In genomic region chr19:12453495-12453894, GRCh38 we compare ENCODE assay signal across 34 cellular contexts. TPM values are rescaled to one million over a fixed set of nuclear protein-coding genes. Genes with fewer than 3 reads are reported as not detected.
DNase-seq lines count a peak whose midpoint lies in the region; ATAC-seq, FAIRE-seq and TF ChIP-seq lines count a peak whose summit lies in the region.
"Had no signal": no experiment of that assay in that cellular context is flagged by ENCODE, and none has a peak within 500 bp of the region (broad histone marks: within the 10 kb centered on the region; RNA-seq: fewer than 3 reads in every experiment).

No MANE protein-coding gene starts in this region.

- H3K9me2 ChIP-seq in GM23338 (ENCODE audit: insufficient read depth): no peaks in the 10 kb centered on the region

- H3K4me1 ChIP-seq in GM23338 (ENCODE audit: insufficient read depth) (no peaks in the 10 kb centered on the region), transverse colon (peaks cover 0 to 7% (median 0%) of the 10 kb centered on the region in 4 donors), lower lobe of right lung (no peaks in the 10 kb centered on the region)
- H3K4me1 ChIP-seq: BLaER1 treated with 17β-estradiol and CSF1 and Interleukin-3, amounts not matched to agents 10 nM and 100 nM; right lobe of liver had no signal

- no peak for FAIRE-seq in bronchial epithelial cell (lab: Jason Lieb, UNC)

- DNase-seq in GM23338 (ENCODE audit: low spot score): peak; percentile 32
- peak; percentile 8 for DNase-seq in NCI-H1048 (lab: John Stamatoyannopoulos, UW)
- DNase-seq in bronchial epithelial cell (ENCODE audit: low read depth): peak; percentile 40
- DNase-seq in transverse colon: peak; percentile 54
- no peak for DNase-seq in H7
- no peak for DNase-seq in progenitor cell of endocrine pancreas (ENCODE audit: low spot score, unreplicated experiment)
- DNase-seq in lower lobe of right lung: no peak
- DNase-seq: activated CD4-positive, CD25-positive, alpha-beta regulatory T cell; activated CD8-positive, alpha-beta memory T cell treated with anti-CD3 and anti-CD28 coated beads, Interleukin-2, amount 10 ng/mL, durations not matched to agents 7 days and 5 days; activated naive CD8-positive, alpha-beta T cell treated with anti-CD3 and anti-CD28 coated beads, Interleukin-2, amount 50 U/mL, for 24 hours; activated T-cell treated with anti-CD3 and anti-CD28 coated beads, Interleukin-2, amount 50 U/mL, for 72 hours; central memory CD4-positive, alpha-beta T cell; COR-L47; DMS79; effector memory CD8-positive, alpha-beta T cell; erythroblast; GDM1; GM23248; HFFc6; immature natural killer cell; KBM-7; left cardiac atrium; MM.1S; naive B cell; NCI-H2107; OCI-M1; right lobe of liver; stimulated activated CD8-positive, alpha-beta memory T cell treated with anti-CD3 and anti-CD28 coated beads, Interleukin-4, amount 100 ng/mL, for 48 hours; stimulated activated naive CD8-positive, alpha-beta T cell treated with anti-CD3 and anti-CD28 coated beads, Interleukin-15, amount 100 ng/mL, for 72 hours had no signal

- H3K27ac Mint-ChIP-seq in GM23338 (no peak overlapping the region), progenitor cell of endocrine pancreas (no peak overlapping the region)
- H3K27ac Mint-ChIP-seq: activated CD8-positive, alpha-beta memory T cell treated with anti-CD3 and anti-CD28 coated beads, Interleukin-2, amount 10 ng/mL, durations not matched to agents 7 days and 5 days; activated naive CD8-positive, alpha-beta T cell treated with anti-CD3 and anti-CD28 coated beads, Interleukin-2, amount 50 U/mL, for 24 hours; activated T-cell treated with anti-CD3 and anti-CD28 coated beads, Interleukin-2, amount 50 U/mL, for 72 hours; effector memory CD8-positive, alpha-beta T cell; HFFc6; immature natural killer cell; naive B cell; stimulated activated naive CD8-positive, alpha-beta T cell treated with anti-CD3 and anti-CD28 coated beads, Interleukin-15, amount 100 ng/mL, for 72 hours; T-helper 1 cell treated with Interleukin-12 subunit alpha and Interleukin-12 subunit beta and Interleukin-4 antibody, amounts not matched to agents 30 μg/mL and 1 μg/mL, for 36 hours had no signal

- in situ Hi-C loops in transverse colon (cut with MboI; ENCODE audit: low pct_ligation_motif_present in 1 of 4, low pct_unique_long_range_greater_than_20kb in 1 of 4, low sequenced_read_pairs in 3 of 4): no loop called here

- no peak for TF ChIP-seq EP300 in transverse colon (IDR thresholded peaks at IDR 0.05; ENCODE audit: low read depth)

- H3K27me3 ChIP-seq in GM23338 (ENCODE audit: insufficient read depth): no peaks in the 10 kb centered on the region
- no peaks in the 10 kb centered on the region for H3K27me3 ChIP-seq in bronchial epithelial cell (ENCODE audit: control insufficient read depth, insufficient read depth, low read length)
- no peaks in the 10 kb centered on the region for H3K27me3 ChIP-seq in transverse colon
- H3K27me3 ChIP-seq in H7 (ENCODE audit: control insufficient read depth, insufficient read depth, low read length): no peaks in the 10 kb centered on the region
- no peaks in the 10 kb centered on the region for H3K27me3 ChIP-seq in lower lobe of right lung (ENCODE audit: low read depth)
- H3K27me3 ChIP-seq: BLaER1 treated with 17β-estradiol and CSF1 and Interleukin-3, amounts not matched to agents 10 nM and 100 nM; right lobe of liver had no signal

- intact Hi-C loops in transverse colon (cut with DNase I; ENCODE audit: low total_unique reads) (no loop called here), lower lobe of right lung (cut with DNase I) (no loop called here)

- H4K20me1 ChIP-seq in GM23338 (replicated peaks; ENCODE audit: insufficient read depth): no peaks in the 10 kb centered on the region
- H4K20me1 ChIP-seq: BLaER1 treated with 17β-estradiol and CSF1 and Interleukin-3, amounts not matched to agents 10 nM and 100 nM had no signal

- no peak for TF ChIP-seq POLR2A in transverse colon (IDR thresholded peaks at IDR 0.05)

- peaks cover 15% of the 10 kb centered on the region in 2 donors for H3K9me3 ChIP-seq in transverse colon
- H3K9me3 ChIP-seq in lower lobe of right lung: peaks cover 8% of the 10 kb centered on the region

- no peaks in the 10 kb centered on the region for H3K36me3 ChIP-seq in GM23338 (ENCODE audit: insufficient read depth)
- no peaks in the 10 kb centered on the region for H3K36me3 ChIP-seq in bronchial epithelial cell (ENCODE audit: control insufficient read depth, insufficient read depth, low read length)
- no peaks in the 10 kb centered on the region for H3K36me3 ChIP-seq in transverse colon
- no peaks in the 10 kb centered on the region for H3K36me3 ChIP-seq in H7 (replicated peaks; ENCODE audit: control insufficient read depth, insufficient read depth, low read length)
- H3K36me3 ChIP-seq in lower lobe of right lung: no peaks in the 10 kb centered on the region
- H3K36me3 ChIP-seq: right lobe of liver had no signal

- 41% methylated on average over 6 of the region's 6 CpGs; no CpG with 5 or more reads in 1 of the 2 donors for WGBS in transverse colon (ENCODE audit: low coverage in 1 of 2), 2 donors

- H2AFZ ChIP-seq in GM23338: no peak overlapping the region
- H2AFZ ChIP-seq: GM23248 had no signal

- no peak overlapping the region for H3K27ac ChIP-seq in GM23338 (ENCODE audit: low read depth)
- H3K27ac ChIP-seq in transverse colon: no peak overlapping the region
- H3K27ac ChIP-seq in lower lobe of right lung: no peak overlapping the region
- H3K27ac ChIP-seq: BLaER1 treated with 17β-estradiol and CSF1 and Interleukin-3, amounts not matched to agents 10 nM and 100 nM; GM23248; right lobe of liver; thoracic aorta had no signal

- H3K36me3 Mint-ChIP-seq in GM23338 (ENCODE audit: low read depth) (peaks cover 21% of the 10 kb centered on the region), progenitor cell of endocrine pancreas (ENCODE audit: insufficient read depth) (peaks cover 44% of the 10 kb centered on the region)

- H3K27me3 Mint-ChIP-seq in GM23338 (ENCODE audit: insufficient read depth, low read depth, poor library complexity): no peaks in the 10 kb centered on the region
- no peaks in the 10 kb centered on the region for H3K27me3 Mint-ChIP-seq in progenitor cell of endocrine pancreas
- H3K27me3 Mint-ChIP-seq: activated CD8-positive, alpha-beta memory T cell treated with anti-CD3 and anti-CD28 coated beads, Interleukin-2, amount 10 ng/mL, durations not matched to agents 7 days and 5 days; activated naive CD8-positive, alpha-beta T cell treated with anti-CD3 and anti-CD28 coated beads, Interleukin-2, amount 50 U/mL, for 24 hours; effector memory CD8-positive, alpha-beta T cell; naive B cell; stimulated activated naive CD8-positive, alpha-beta T cell treated with anti-CD3 and anti-CD28 coated beads, Interleukin-15, amount 100 ng/mL, for 72 hours had no signal

- H3K79me2 ChIP-seq in GM23338 (replicated peaks; ENCODE audit: insufficient read depth): no peaks in the 10 kb centered on the region

- H3K4me3 Mint-ChIP-seq in GM23338 (no peak overlapping the region), progenitor cell of endocrine pancreas (ENCODE audit: low read depth) (no peak overlapping the region)
- H3K4me3 Mint-ChIP-seq: activated CD8-positive, alpha-beta memory T cell treated with anti-CD3 and anti-CD28 coated beads, Interleukin-2, amount 10 ng/mL, durations not matched to agents 7 days and 5 days; activated naive CD8-positive, alpha-beta T cell treated with anti-CD3 and anti-CD28 coated beads, Interleukin-2, amount 50 U/mL, for 24 hours; activated T-cell treated with anti-CD3 and anti-CD28 coated beads, Interleukin-2, amount 50 U/mL, for 72 hours; effector memory CD8-positive, alpha-beta T cell; HFFc6; immature natural killer cell; naive B cell; stimulated activated naive CD8-positive, alpha-beta T cell treated with anti-CD3 and anti-CD28 coated beads, Interleukin-15, amount 100 ng/mL, for 72 hours; T-helper 1 cell treated with Interleukin-12 subunit alpha and Interleukin-12 subunit beta and Interleukin-4 antibody, amounts not matched to agents 30 μg/mL and 1 μg/mL, for 36 hours had no signal

- H3K4me2 ChIP-seq in GM23338: no peak overlapping the region
- H3K4me2 ChIP-seq: BLaER1 treated with 17β-estradiol and CSF1 and Interleukin-3, amounts not matched to agents 10 nM and 100 nM had no signal

- H3K4me3 ChIP-seq in GM23338 (no peak overlapping the region), bronchial epithelial cell (ENCODE audit: low read depth, low read length) (no peak overlapping the region), transverse colon (no peak overlapping the region), H7 (ENCODE audit: insufficient read depth, low read depth, low read length) (no peak overlapping the region), lower lobe of right lung (no peak overlapping the region)
- H3K4me3 ChIP-seq: BLaER1 treated with 17β-estradiol and CSF1 and Interleukin-3, amounts not matched to agents 10 nM and 100 nM; GM23248; right lobe of liver; thoracic aorta had no signal

- H3K4me1 Mint-ChIP-seq in GM23338: no peaks in the 10 kb centered on the region
- H3K4me1 Mint-ChIP-seq in progenitor cell of endocrine pancreas (ENCODE audit: low read depth): no peaks in the 10 kb centered on the region
- H3K4me1 Mint-ChIP-seq: activated CD8-positive, alpha-beta memory T cell treated with anti-CD3 and anti-CD28 coated beads, Interleukin-2, amount 10 ng/mL, durations not matched to agents 7 days and 5 days; activated naive CD8-positive, alpha-beta T cell treated with anti-CD3 and anti-CD28 coated beads, Interleukin-2, amount 50 U/mL, for 24 hours; immature natural killer cell; stimulated activated naive CD8-positive, alpha-beta T cell treated with anti-CD3 and anti-CD28 coated beads, Interleukin-15, amount 100 ng/mL, for 72 hours had no signal

- H3F3A ChIP-seq in GM23338 (replicated peaks; ENCODE audit: low read depth): no peaks in the 10 kb centered on the region

- TF ChIP-seq CTCF in GM23338 (conservative IDR thresholded peaks at IDR 0.05; ENCODE audit: low read depth in 2 of 2) (no peak), bronchial epithelial cell (IDR thresholded peaks at IDR 0.05; ENCODE audit: insufficient read depth, low read length, severe bottlenecking) (no peak), transverse colon (IDR thresholded peaks at IDR 0.05) (no peak), progenitor cell of endocrine pancreas (IDR thresholded peaks at IDR 0.05; ENCODE audit: unreplicated experiment) (no peak), lower lobe of right lung (IDR thresholded peaks at IDR 0.05) (no peak)

- peaks cover 84% of the 10 kb centered on the region for H3K9me3 Mint-ChIP-seq in GM23338
- peaks cover 42% of the 10 kb centered on the region for H3K9me3 Mint-ChIP-seq in progenitor cell of endocrine pancreas (ENCODE audit: low read depth)

- ATAC-seq in GM23338 (no peak), lower lobe of right lung (no peak)
- ATAC-seq: activated CD8-positive, alpha-beta memory T cell treated with anti-CD3 and anti-CD28 coated beads, Interleukin-2, amount 10 ng/mL, durations not matched to agents 7 days and 5 days; activated naive CD8-positive, alpha-beta T cell treated with anti-CD3 and anti-CD28 coated beads, Interleukin-2, amount 50 U/mL, for 24 hours; activated T-cell treated with anti-CD3 and anti-CD28 coated beads, Interleukin-2, amount 50 U/mL, for 72 hours; effector memory CD8-positive, alpha-beta T cell; left cardiac atrium; right lobe of liver; SK-N-SH treated with all-trans-retinoic acid at 6 μM for 48 hours; stimulated activated naive CD8-positive, alpha-beta T cell treated with anti-CD3 and anti-CD28 coated beads, Interleukin-15, amount 100 ng/mL, for 72 hours had no signal

RNA-seq across cellular contexts. Expression of gene ZNF443, which starts 12.7 kb away (rescaled TPM):
- total RNA-seq in GM23338 (2014; rRNA removed; shearing (Covaris generic)): 9.6 and 10.0 TPM in 2 replicates
- 4.3 and 5.4 TPM in 2 replicates for polyA plus RNA-seq in GM23338 (2016; fragmentation: Nextera tagmentation; extraction: Ambion mirVana)
- 2.4 and 3.4 TPM in 2 replicates for total RNA-seq in bronchial epithelial cell
- total RNA-seq in transverse colon: 1 to 10 TPM; 1.8 to 8.1 (median 7.0) TPM
- total RNA-seq in H7 (2014; rRNA removed; shearing (Covaris generic)): 0.24 and 0.41 TPM in 2 replicates
- total RNA-seq in progenitor cell of endocrine pancreas: 13.8 and 14.2 TPM in 2 replicates
- total RNA-seq in lower lobe of right lung: 3.3 TPM

RNA-seq across cellular contexts. Expression of gene ZNF709, which starts 31.1 kb away (rescaled TPM):
- total RNA-seq in GM23338 (2014; rRNA removed; shearing (Covaris generic)): 1.8 and 2.7 TPM in 2 replicates
- polyA plus RNA-seq in GM23338 (2016; fragmentation: Nextera tagmentation; extraction: Ambion mirVana): 0.82 and 0.94 TPM in 2 replicates
- 0.26 and 0.64 TPM in 2 replicates for total RNA-seq in bronchial epithelial cell
- 1 to 10 TPM; 1.1 to 4.1 (median 2.2) TPM for total RNA-seq in transverse colon
- total RNA-seq in H7 (2014; rRNA removed; shearing (Covaris generic)): 0.30 and 0.42 TPM in 2 replicates
- 5.8 and 9.1 TPM in 2 replicates for total RNA-seq in progenitor cell of endocrine pancreas
- total RNA-seq in lower lobe of right lung: 3.9 TPM
- total RNA-seq: HT1080 had no signal

RNA-seq across cellular contexts. Expression of gene ZNF799, which starts 52.4 kb away (rescaled TPM):
- 5.3 and 5.7 TPM in 2 replicates for total RNA-seq in GM23338 (2014; rRNA removed; shearing (Covaris generic))
- polyA plus RNA-seq in GM23338 (2016; fragmentation: Nextera tagmentation; extraction: Ambion mirVana): 3.7 and 4.1 TPM in 2 replicates
- total RNA-seq in bronchial epithelial cell (2.6 and 2.7 TPM in 2 replicates), transverse colon (1 to 10 TPM; 5.4 to 9.4 (median 7.9) TPM), progenitor cell of endocrine pancreas (8.5 and 9.0 TPM in 2 replicates), lower lobe of right lung (6.5 TPM)
- total RNA-seq in H7 (2014; rRNA removed; shearing (Covaris generic)): not detected in 2 replicates

Comparison
In these comparisons a context has a peak if more than half of its experiments do, and no peak if none do; other contexts are left out.
1. DNase-seq: peak in GM23338 (single experiment), NCI-H1048 (single experiment), bronchial epithelial cell (single experiment) and transverse colon (single experiment); none in H7 (single experiment), progenitor cell of endocrine pancreas (single experiment) and lower lobe of right lung (single experiment).